Comparison of ENCODE assay signal across 8 cellular contexts in the genomic region with DNA sequence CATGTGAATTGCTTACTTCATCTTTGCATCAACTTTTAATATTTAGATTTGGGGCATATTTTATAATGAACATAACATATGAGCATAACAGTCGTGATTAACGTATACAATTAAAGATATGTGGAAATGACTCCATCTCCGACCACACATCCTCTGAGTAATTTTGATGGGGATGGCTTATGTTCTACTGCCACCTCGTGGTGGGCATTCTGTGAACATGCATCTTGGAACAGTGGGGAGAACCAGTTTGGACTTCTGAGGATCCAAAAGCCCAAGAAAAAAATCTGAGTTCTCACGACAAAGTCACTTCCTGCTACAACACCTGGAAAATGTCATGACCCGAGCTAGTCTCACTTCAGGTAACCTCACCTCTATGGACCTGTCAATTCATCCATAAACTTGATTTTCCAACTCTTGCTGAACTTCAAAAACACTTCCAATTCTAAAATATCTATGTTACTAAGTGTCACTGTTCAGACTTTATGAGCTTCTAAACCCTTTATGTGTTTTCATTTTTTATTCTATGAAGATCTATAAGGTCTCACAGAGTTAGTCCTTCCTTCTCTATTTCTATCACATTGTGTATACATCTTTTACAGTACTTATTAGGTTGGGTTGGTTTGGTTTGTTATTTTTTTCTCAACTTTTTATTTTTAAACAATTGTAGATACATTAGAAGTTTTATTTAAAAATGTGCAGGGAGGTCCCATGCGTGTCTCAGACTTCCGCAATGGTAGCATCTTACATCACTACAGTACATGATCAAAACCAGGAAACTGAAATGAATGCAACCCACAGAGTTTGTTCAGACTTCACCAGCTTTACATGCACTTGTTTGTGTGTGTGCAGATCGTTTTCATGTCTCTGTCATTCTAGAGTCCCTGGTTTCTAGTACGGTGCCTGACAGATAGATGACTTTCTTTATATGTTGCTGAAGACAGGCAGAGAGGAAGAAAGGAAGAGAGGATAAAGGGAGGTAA. TPM values are rescaled to one million over a fixed set of nuclear protein-coding genes. Genes with fewer than 3 reads are reported as not detected.
DNase-seq lines count a peak whose midpoint lies in the region; ATAC-seq and TF ChIP-seq lines count a peak whose summit lies in the region.

No MANE protein-coding gene starts in this region.

- no peaks in the 10 kb centered on the region for H3K36me3 ChIP-seq in colonic mucosa
- no peaks in the 10 kb centered on the region for H3K36me3 ChIP-seq in right lobe of liver

- H3K4me3 ChIP-seq in colonic mucosa (no peak overlapping the region), right lobe of liver (no peak overlapping the region)

- H3K27ac ChIP-seq in 22Rv1 (no peak overlapping the region), colonic mucosa (no peak overlapping the region), right lobe of liver (no peak overlapping the region)

- H3K4me1 ChIP-seq in colonic mucosa (no peaks in the 10 kb centered on the region), right lobe of liver (no peaks in the 10 kb centered on the region)

- TF ChIP-seq POLR2A in right lobe of liver (IDR thresholded peaks at IDR 0.05) = no peak

- ATAC-seq in GM18502 (IDR thresholded peaks at IDR 0.05; ENCODE audit: poor library complexity, unreplicated experiment) (peak; percentile 69), HG03280 (IDR thresholded peaks at IDR 0.05; ENCODE audit: unreplicated experiment) (peak; percentile 81), right lobe of liver (peak; percentile 84 to 94 (median 89))

- intact Hi-C loops in colonic mucosa (cut with DNase I) = loop anchor here (2.0 kb wide), 2 partner anchors 600 to 666 kb away; no protein-coding TSS in a partner anchor
- intact Hi-C loops in right lobe of liver (cut with DNase I) = no loop called here

- H3K27me3 ChIP-seq in colonic mucosa = no peaks in the 10 kb centered on the region
- H3K27me3 ChIP-seq in right lobe of liver = no peaks in the 10 kb centered on the region

- WGBS in right lobe of liver (ENCODE audit: insufficient coverage, low coverage, low lambda C conversion rate, missing lambda C conversion rate) = 18% methylated on average over 10 of the region's 10 CpGs

- TF ChIP-seq CTCF in 22Rv1 (IDR thresholded peaks at IDR 0.05) = peak; percentile 94
- peak; percentile 74 for TF ChIP-seq CTCF in colonic mucosa (IDR thresholded peaks at IDR 0.05)
- TF ChIP-seq CTCF in right lobe of liver (IDR thresholded peaks at IDR 0.05) = peak; percentile 89 to 91 (median 89)

- DNase-seq in NCI-H510A (lab: John Stamatoyannopoulos, UW) (peak; percentile 66), colonic mucosa (peak; percentile 66), right lobe of liver (peak in 2 of 3 donors; percentile 46 to 68)
- DNase-seq in activated CD4-positive, alpha-beta T cell treated with anti-CD3 and anti-CD28 coated beads for 4 hours = peak; percentile 41 to 68
- DNase-seq in stimulated activated CD8-positive, alpha-beta memory T cell treated with anti-CD3 and anti-CD28 coated beads, Interleukin-12 subunit alpha, Interleukin-12 subunit beta, amount 100 ng/mL, for 4 hours (ENCODE audit: low read depth) = peak; percentile 24

- no peaks in the 10 kb centered on the region for H3K9me3 ChIP-seq in colonic mucosa
- no peaks in the 10 kb centered on the region for H3K9me3 ChIP-seq in right lobe of liver

- no peak overlapping the region for H3K9ac ChIP-seq in colonic mucosa (ENCODE audit: low read depth in 2 of 2, low read length in 2 of 2)

RNA-seq across cellular contexts. Expression of a gene that starts 38.2 kb away (rescaled TPM):
- total RNA-seq in colonic mucosa = 1 to 10 TPM in 1 of 2 donors, under 1 TPM in 1; 0.56 to 1.0 TPM
- total RNA-seq in right lobe of liver = 10 to 100 TPM in 4 of 6 experiments, 1 to 10 TPM in 2; 5.5 to 32.2 (median 18.5) TPM

RNA-seq across cellular contexts. Expression of a gene that starts 53.1 kb away (rescaled TPM):
- total RNA-seq in colonic mucosa = not detected
- total RNA-seq in right lobe of liver = not detected
